8 cellular contexts compared by ENCODE assay signal in genomic region chr18:23134780-23135678, GRCh38. TPM values are rescaled to one million over a fixed set of nuclear protein-coding genes. Genes with fewer than 3 reads are reported as not detected.
DNase-seq lines count a peak whose midpoint lies in the region; ATAC-seq, FAIRE-seq and TF ChIP-seq lines count a peak whose summit lies in the region.

Gene CABLES1 (plus strand): TSS chr18:23135485. CDS start chr18:23135763, 278 bp downstream.

- H3K4me3 ChIP-seq in A549 (peak within 1 kb of the TSS; percentile 85), astrocyte of the spinal cord (ENCODE audit: low read depth, low read length) (peak within 1 kb of the TSS; percentile 71), iPS-11a (ENCODE audit: low read depth, low read length) (peak within 1 kb of the TSS; percentile 84)

- FAIRE-seq in A549 (lab: Jason Lieb, UNC) (no peak), GM12891 (lab: Jason Lieb, UNC) (no peak)

- peak; percentile 47 to 55 for ATAC-seq in A549
- peak; percentile 32 for ATAC-seq in HG03196 (IDR thresholded peaks at IDR 0.05; ENCODE audit: unreplicated experiment)
- no peak for ATAC-seq in HG03439 (IDR thresholded peaks at IDR 0.05; ENCODE audit: unreplicated experiment)

- WGBS in A549 (ENCODE audit: missing lambda C conversion rate) = 25% methylated on average over 18 of the region's 89 CpGs

- no peak for TF ChIP-seq CTCF in A549 (IDR thresholded peaks at IDR 0.05)
- TF ChIP-seq CTCF in astrocyte of the spinal cord (IDR thresholded peaks at IDR 0.05; ENCODE audit: low read depth, low read length) = no peak

- peak within 1 kb of the TSS; percentile 91 to 97 for H3K27ac ChIP-seq in A549

- POLR2A ChIA-PET in A549 (lab: Yijun Ruan, JAX) = interaction anchor here (0.6 to 1.7 kb wide), 8 partner anchors 8 to 277 kb away, joined by 3 to 8 read pairs (median 3); no protein-coding TSS in a partner anchor

- no peak for TF ChIP-seq EP300 in A549 (IDR thresholded peaks at IDR 0.05)

- in situ Hi-C loops in astrocyte of the spinal cord (cut with HindIII; ENCODE audit: low sequenced_read_pairs) = no loop called here

- TF ChIP-seq POLR2A in A549 (IDR thresholded peaks at IDR 0.05; ENCODE audit: low read length) = peak; percentile 11; the same call in 1 of the 2 replicates
- TF ChIP-seq POLR2A in GM12891 (IDR thresholded peaks at IDR 0.05; ENCODE audit: low read depth, low read length) = no peak; the same call in none of the 2 replicates

- DNase-seq in A549 (ENCODE audit: low read depth in 1 of 2, low spot score in 1 of 2) (peak; percentile 54 to 59), GM12891 (ENCODE audit: insufficient read length, low spot score) (peak; percentile 47), RPMI8226 (peak; percentile 88), astrocyte of the spinal cord (ENCODE audit: low read depth, low spot score) (peak; percentile 73), retina (peak; percentile 91)

- no peaks in the 10 kb centered on the region for H3K9me3 ChIP-seq in A549

- H3K4me2 ChIP-seq in A549 = peak within 1 kb of the TSS; percentile 95

- CTCF ChIA-PET in A549 (lab: Yijun Ruan, JAX) = interaction anchor here (1.6 to 2.1 kb wide), 2 partner anchors 58 to 277 kb away, joined by 6 to 10 read pairs; no protein-coding TSS in a partner anchor

- TF ChIP-seq RAD21 in A549 (conservative IDR thresholded peaks at IDR 0.05 in 1 of 2, IDR thresholded peaks at IDR 0.05 in 1 of 2) = no peak

- peaks cover 22% of the 10 kb centered on the region for H3K4me1 ChIP-seq in A549

TF ChIP-seq in A549, 52 proteins besides CTCF, POLR2A, EP300 and RAD21:
- TF ChIP-seq, protein P1, sequence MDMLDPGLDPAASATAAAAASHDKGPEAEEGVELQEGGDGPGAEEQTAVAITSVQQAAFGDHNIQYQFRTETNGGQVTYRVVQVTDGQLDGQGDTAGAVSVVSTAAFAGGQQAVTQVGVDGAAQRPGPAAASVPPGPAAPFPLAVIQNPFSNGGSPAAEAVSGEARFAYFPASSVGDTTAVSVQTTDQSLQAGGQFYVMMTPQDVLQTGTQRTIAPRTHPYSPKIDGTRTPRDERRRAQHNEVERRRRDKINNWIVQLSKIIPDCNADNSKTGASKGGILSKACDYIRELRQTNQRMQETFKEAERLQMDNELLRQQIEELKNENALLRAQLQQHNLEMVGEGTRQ (IDR thresholded peaks at IDR 0.05) = peak; percentile 42; the same call in 1 of the 2 replicates
- no peak for TF ChIP-seq MAZ (IDR thresholded peaks at IDR 0.05; ENCODE audit: borderline replicate concordance, low read depth, low read length)
- peak in 1 of 2 experiments; percentile 9; a peak in 1 of 5 replicates for TF ChIP-seq JUN (IDR thresholded peaks at IDR 0.05)
- TF ChIP-seq, protein P2, sequence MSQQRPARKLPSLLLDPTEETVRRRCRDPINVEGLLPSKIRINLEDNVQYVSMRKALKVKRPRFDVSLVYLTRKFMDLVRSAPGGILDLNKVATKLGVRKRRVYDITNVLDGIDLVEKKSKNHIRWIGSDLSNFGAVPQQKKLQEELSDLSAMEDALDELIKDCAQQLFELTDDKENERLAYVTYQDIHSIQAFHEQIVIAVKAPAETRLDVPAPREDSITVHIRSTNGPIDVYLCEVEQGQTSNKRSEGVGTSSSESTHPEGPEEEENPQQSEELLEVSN (IDR thresholded peaks at IDR 0.05; ENCODE audit: borderline replicate concordance, low read depth) = peak; percentile 68
- TF ChIP-seq, protein P3, sequence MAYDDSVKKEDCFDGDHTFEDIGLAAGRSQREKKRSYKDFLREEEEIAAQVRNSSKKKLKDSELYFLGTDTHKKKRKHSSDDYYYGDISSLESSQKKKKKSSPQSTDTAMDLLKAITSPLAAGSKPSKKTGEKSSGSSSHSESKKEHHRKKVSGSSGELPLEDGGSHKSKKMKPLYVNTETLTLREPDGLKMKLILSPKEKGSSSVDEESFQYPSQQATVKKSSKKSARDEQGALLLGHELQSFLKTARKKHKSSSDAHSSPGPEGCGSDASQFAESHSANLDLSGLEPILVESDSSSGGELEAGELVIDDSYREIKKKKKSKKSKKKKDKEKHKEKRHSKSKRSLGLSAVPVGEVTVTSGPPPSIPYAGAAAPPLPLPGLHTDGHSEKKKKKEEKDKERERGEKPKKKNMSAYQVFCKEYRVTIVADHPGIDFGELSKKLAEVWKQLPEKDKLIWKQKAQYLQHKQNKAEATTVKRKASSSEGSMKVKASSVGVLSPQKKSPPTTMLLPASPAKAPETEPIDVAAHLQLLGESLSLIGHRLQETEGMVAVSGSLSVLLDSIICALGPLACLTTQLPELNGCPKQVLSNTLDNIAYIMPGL (CRISPR knock-in tag; IDR thresholded peaks at IDR 0.05; ENCODE audit: borderline replicate concordance) = no peak
- TF ChIP-seq MAX (IDR thresholded peaks at IDR 0.05) = peak; percentile 73
- no peak for TF ChIP-seq MAFK (IDR thresholded peaks at IDR 0.05; ENCODE audit: partially characterized antibody)
- no peak for TF ChIP-seq FOSB (CRISPR knock-in tag; IDR thresholded peaks at IDR 0.05)

TF ChIP-seq in GM12891, 5 proteins besides CTCF, POLR2A, EP300 and RAD21:
- TF ChIP-seq SPI1 (IDR thresholded peaks at IDR 0.05; ENCODE audit: low read depth, low read length) (no peak), POU2F2 (IDR thresholded peaks at IDR 0.05; ENCODE audit: low read depth, low read length) (no peak), POLR2AphosphoS5 (IDR thresholded peaks at IDR 0.05; ENCODE audit: low read depth, low read length) (peak; percentile 79; the same call in 1 of the 2 replicates), PAX5 (IDR thresholded peaks at IDR 0.05; ENCODE audit: insufficient read depth, low read length, severe bottlenecking) (no peak), TAF1 (IDR thresholded peaks at IDR 0.05; ENCODE audit: low read depth, low read length) (no peak)

RNA-seq across cellular contexts. Expression of gene CABLES1, which starts in this region (rescaled TPM):
- polyA plus RNA-seq in A549 (2011; rRNA removed) = 8.5 and 8.6 TPM in 2 replicates
- 6.8 and 8.3 TPM in 2 replicates for polyA plus RNA-seq in A549 (2012; cell fraction: cytosol; rRNA removed)
- polyA plus RNA-seq in A549 (2012; cell fraction: nucleus; rRNA removed) = 6.0 and 10.3 TPM in 2 replicates
- polyA plus RNA-seq in A549 (2017; fragmentation: RNase III; extraction: RNeasy Plus Mini Kit Qiagen cat#74134 plus additional on column Dnase treatment) = 4.5 to 6.4 TPM (median 5.0 TPM) in 3 replicates
- polyA minus RNA-seq in A549 (2011; rRNA and poly(A)+ RNA removed) = 7.4 and 9.1 TPM in 2 replicates
- polyA plus RNA-seq in GM12891 (2012; ENCODE audit: low read depth, missing spikeins) = 16.8 TPM
